8 cellular contexts compared by ENCODE assay signal in the genomic region with DNA sequence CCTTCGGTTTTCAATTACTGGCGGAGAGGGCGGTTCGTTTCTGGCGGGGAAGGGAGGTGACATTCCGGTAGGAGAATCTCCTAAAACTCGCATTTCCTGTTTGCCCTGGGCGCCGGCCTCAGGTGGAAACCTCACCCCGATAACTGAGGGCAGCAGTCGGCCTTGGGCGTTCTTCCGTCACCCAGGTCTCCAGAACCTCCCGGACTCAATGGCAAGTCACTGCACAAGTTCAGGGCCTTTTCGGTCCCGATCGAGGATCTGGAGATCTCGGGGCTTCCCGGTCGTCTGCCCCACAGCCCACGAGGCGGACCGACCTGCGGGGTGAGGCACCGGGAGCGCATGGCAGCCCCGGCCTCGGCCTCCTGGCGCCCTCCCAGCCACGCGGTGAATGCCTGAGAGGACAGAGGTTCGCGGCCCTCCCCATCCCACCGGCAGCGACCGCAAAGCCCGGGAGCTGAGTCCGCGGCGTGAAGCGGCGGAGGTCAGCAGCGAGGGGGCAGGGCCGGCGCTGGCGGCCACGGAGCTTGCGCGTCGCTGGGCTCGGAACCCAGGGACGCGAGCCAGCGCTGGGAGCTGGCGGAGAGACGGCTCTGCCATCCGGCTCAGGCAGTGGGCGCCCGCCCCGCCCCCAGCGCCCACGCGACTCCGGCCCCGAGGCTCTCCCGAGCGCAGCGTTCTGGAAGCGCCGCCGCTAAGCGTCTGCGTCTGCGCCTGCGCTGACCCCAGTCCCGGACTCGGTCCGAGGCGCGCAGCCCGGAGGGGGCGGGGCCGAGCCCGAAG. TPM values are rescaled to one million over a fixed set of nuclear protein-coding genes. Genes with fewer than 3 reads are reported as not detected.
A peak's percentile ranks its signal among the peaks of the same experiment; 100 is the strongest.
DNase-seq lines count a peak whose midpoint lies in the region; ATAC-seq and TF ChIP-seq lines count a peak whose summit lies in the region.

No MANE protein-coding gene starts in this region.

- H3K4me1 ChIP-seq in adrenal gland (replicated peaks in 1 of 2) = peaks cover 5 to 7% of the 10 kb centered on the region in 2 donors
- peaks cover 6 to 16% (median 10%) of the 10 kb centered on the region in 4 donors for H3K4me1 ChIP-seq in upper lobe of left lung

- TF ChIP-seq EP300 in upper lobe of left lung (IDR thresholded peaks at IDR 0.05) = no peak

- H3K9me3 ChIP-seq in adrenal gland (replicated peaks in 1 of 3) (no peaks in the 10 kb centered on the region), upper lobe of left lung (no peaks in the 10 kb centered on the region)

- H3K36me3 ChIP-seq in adrenal gland (replicated peaks in 1 of 2) (no peaks in the 10 kb centered on the region), upper lobe of left lung (no peaks in the 10 kb centered on the region)

- H3K27me3 ChIP-seq in adrenal gland (no peaks in the 10 kb centered on the region), upper lobe of left lung (no peaks in the 10 kb centered on the region)

- TF ChIP-seq POLR2A in adrenal gland (IDR thresholded peaks at IDR 0.05) = peak; percentile 40 to 82
- peak in 3 of 4 donors; percentile 61 to 90 (median 82) for TF ChIP-seq POLR2A in upper lobe of left lung (IDR thresholded peaks at IDR 0.05)

- no peak for TF ChIP-seq CTCF in GM12865 (IDR thresholded peaks at IDR 0.05; ENCODE audit: insufficient read depth, low read depth, low read length, missing control alignments)
- TF ChIP-seq CTCF in adrenal gland (IDR thresholded peaks at IDR 0.05) = peak in 3 of 6 experiments; percentile 10 to 25 (median 14)
- peak in 4 of 6 experiments; percentile 25 to 51 (median 39) for TF ChIP-seq CTCF in upper lobe of left lung (IDR thresholded peaks at IDR 0.05)

- peak overlapping the region; percentile 75 for H3K4me3 ChIP-seq in GM12865 (ENCODE audit: low read depth, low read length)
- H3K4me3 ChIP-seq in adrenal gland = peak overlapping the region; percentile 41 to 86 (median 70)
- peak overlapping the region; percentile 66 to 88 (median 82) for H3K4me3 ChIP-seq in upper lobe of left lung

- peak; percentile 95 for DNase-seq in GM12865 (ENCODE audit: low read depth)
- DNase-seq in NCI-H1105 treated with DMSO at 0.1 percent for 48 hours (lab: John Stamatoyannopoulos, UW) = peak; percentile 73
- DNase-seq in T follicular helper cell (ENCODE audit: low read depth) = peak; percentile 56
- DNase-seq in adrenal gland = peak; percentile 91 to 97 (median 94)
- DNase-seq in left cardiac atrium = peak; percentile 94
- peak; percentile 97 for DNase-seq in posterior vena cava (ENCODE audit: low spot score)
- DNase-seq in upper lobe of left lung = peak; percentile 92 to 99

- intact Hi-C loops in adrenal gland (cut with DNase I) (loop anchor here (5.0 to 10.0 kb wide), 2 partner anchors 71 to 199 kb away; no protein-coding TSS in a partner anchor), left cardiac atrium (cut with DNase I) (loop anchor here in 1 of 2 donors (5.0 kb wide), 1 partner anchor 219 kb away; no protein-coding TSS in a partner anchor), posterior vena cava (cut with DNase I) (loop anchor here in 1 of 2 donors (2.0 kb wide), 1 partner anchor 53 kb away; no protein-coding TSS in a partner anchor)

- WGBS in adrenal gland, 4 donors = 0 to 1% (median 0%) methylated on average over 16 to 84 of the region's 84 CpGs
- WGBS in upper lobe of left lung, 2 donors = 0 to 5% methylated on average over 13 to 26 of the region's 84 CpGs

- peak; percentile 65 for ATAC-seq in HG02623 (IDR thresholded peaks at IDR 0.05; ENCODE audit: unreplicated experiment)
- ATAC-seq in left cardiac atrium = peak; percentile 97
- peak; percentile 94 to 98 for ATAC-seq in upper lobe of left lung (ENCODE audit: low FRiP score in 2 of 2)

- H3K27ac ChIP-seq in adrenal gland (peak overlapping the region; percentile 95 to 98 (median 97)), upper lobe of left lung (peak overlapping the region; percentile 94 to 99 (median 96))

RNA-seq across cellular contexts. Expression of a gene that starts 58.4 kb away (rescaled TPM):
- total RNA-seq in adrenal gland = 1 to 10 TPM in 1 of 8 donors, under 1 TPM in 5, not detected in 2; 0.29 to 1.3 (median 0.53) TPM
- polyA plus RNA-seq in adrenal gland = under 1 TPM; 0.24 to 0.57 (median 0.46) TPM
- 100 to 1,000 TPM; 302 to 359 TPM for total RNA-seq in left cardiac atrium
- 1 to 10 TPM; 4.1 to 4.6 TPM for total RNA-seq in posterior vena cava
- 1 to 10 TPM in 1 of 6 donors, under 1 TPM in 2, not detected in 3; 0.30 to 1.1 (median 0.46) TPM for total RNA-seq in upper lobe of left lung

Comparison
In these comparisons a context has a peak if more than half of its experiments do, and no peak if none do; other contexts are left out.
1. Peak in every context shown above with its lines: DNase-seq, ATAC-seq, H3K4me3 ChIP-seq and H3K27ac ChIP-seq.
2. RNA of a gene that starts 58.4 kb away (total RNA-seq): 302 to 359 TPM in left cardiac atrium; 4.1 to 4.6 TPM in posterior vena cava, 0.29 to 1.3 TPM in adrenal gland and 0.30 to 1.1 TPM in upper lobe of left lung; every median in the first group is over 10 times any median in the second.